19 cellular contexts compared by ENCODE assay signal in genomic region chr4:164890691-164891090, GRCh38. TPM values are rescaled to one million over a fixed set of nuclear protein-coding genes. Genes with fewer than 3 reads are reported as not detected.
DNase-seq lines count a peak whose midpoint lies in the region; ATAC-seq, FAIRE-seq and TF ChIP-seq lines count a peak whose summit lies in the region.
"Had no signal": no experiment of that assay in that cellular context is flagged by ENCODE, and none has a peak within 500 bp of the region (broad histone marks: within the 10 kb centered on the region; RNA-seq: fewer than 3 reads in every experiment).

No MANE protein-coding gene starts in this region.

- ATAC-seq in GM18907 (IDR thresholded peaks at IDR 0.05; ENCODE audit: unreplicated experiment): no peak
- no peak for ATAC-seq in left lung
- ATAC-seq: A549, HCT116 had no signal

- H3K79me2 ChIP-seq in Karpas-422 (ENCODE audit: low read length): no peaks in the 10 kb centered on the region

- no peak overlapping the region for H2AFZ ChIP-seq in Karpas-422 (ENCODE audit: low read length)
- H2AFZ ChIP-seq: GM23248 had no signal

- intact Hi-C loops in left lung (cut with DNase I): no loop called here

- H3K9ac ChIP-seq in Karpas-422 (ENCODE audit: low read length): no peak overlapping the region
- H3K9ac ChIP-seq: BLaER1, GM23248 had no signal

- H3K4me1 ChIP-seq in Karpas-422 (ENCODE audit: low read length): no peaks in the 10 kb centered on the region
- no peaks in the 10 kb centered on the region for H3K4me1 ChIP-seq in left lung
- H3K4me1 ChIP-seq: A549, Caco-2 had no signal

- no peaks in the 10 kb centered on the region for H3K27me3 ChIP-seq in Karpas-422 (ENCODE audit: low read length)
- peaks cover 0 to 5% of the 10 kb centered on the region in 2 donors for H3K27me3 ChIP-seq in left lung
- H3K27me3 ChIP-seq: BLaER1 had no signal

- no peak for TF ChIP-seq CTCF in left lung (IDR thresholded peaks at IDR 0.05)

- no peaks in the 10 kb centered on the region for H3K9me2 ChIP-seq in Karpas-422 (replicated peaks; ENCODE audit: insufficient read depth, low read length)

- H3K4me2 ChIP-seq in Karpas-422 (ENCODE audit: low read depth, low read length, poor library complexity, severe bottlenecking): no peak overlapping the region
- H3K4me2 ChIP-seq: A549, BLaER1 had no signal

- H4K20me1 ChIP-seq in Karpas-422 (ENCODE audit: insufficient read depth, low read depth, low read length): no peaks in the 10 kb centered on the region
- H4K20me1 ChIP-seq: BLaER1 had no signal

- H3K27ac ChIP-seq in Karpas-422 (ENCODE audit: low read length): no peak overlapping the region
- no peak overlapping the region for H3K27ac ChIP-seq in left lung
- H3K27ac ChIP-seq: A549, BLaER1, GM23248 had no signal

- H3K4me3 ChIP-seq in Karpas-422 (ENCODE audit: low read length) (no peak overlapping the region), left lung (no peak overlapping the region)
- H3K4me3 ChIP-seq: A549, BLaER1, GM23248 had no signal

- no peaks in the 10 kb centered on the region for H3K36me3 ChIP-seq in Karpas-422 (ENCODE audit: insufficient read depth, low read length)
- H3K36me3 ChIP-seq in left lung: no peaks in the 10 kb centered on the region
- H3K36me3 ChIP-seq: BLaER1 had no signal

- peak; percentile 83 for FAIRE-seq in GM18507 (lab: Jason Lieb, UNC)
- peak; percentile 88 for FAIRE-seq in GM19239 (lab: Jason Lieb, UNC)
- FAIRE-seq: A549, H54 had no signal

- no peaks in the 10 kb centered on the region for H3K9me3 ChIP-seq in Karpas-422 (ENCODE audit: low read length)
- H3K9me3 ChIP-seq in left lung: no peaks in the 10 kb centered on the region
- H3K9me3 ChIP-seq: A549, BLaER1, Caco-2 had no signal

- DNase-seq in GM18507 (ENCODE audit: extremely low spot score, insufficient read length, low read depth): no peak
- DNase-seq in GM19239 (ENCODE audit: insufficient read length, low spot score): no peak
- DNase-seq in Karpas-422: peak; percentile 39
- peak; percentile 49 for DNase-seq in superior temporal gyrus (ENCODE audit: extremely low spot score)
- DNase-seq in left lung: no peak
- no peak for DNase-seq in T1000 (lab: John Stamatoyannopoulos, UW)
- no peak for DNase-seq in putamen (ENCODE audit: low spot score)
- DNase-seq: Caco-2; CD8-positive, alpha-beta memory T cell; DMS53; GF-D8; GM23248; KG1 had no signal

RNA-seq across cellular contexts. Expression of gene APELA, which starts 13.7 kb away (rescaled TPM):
- not detected in 2 replicates for total RNA-seq in Karpas-422 (2014; rRNA removed; shearing (Covaris generic); ENCODE audit: low replicate concordance)
- total RNA-seq in left lung: under 1 TPM; 0.18 to 0.44 TPM
- total RNA-seq: CD8-positive, alpha-beta memory T cell; GM23248; HT-29 had no signal

Comparison
In these comparisons a context has a peak if more than half of its experiments do, and no peak if none do; other contexts are left out.
1. DNase-seq: peak in Karpas-422 (single experiment) and superior temporal gyrus (single experiment); none in GM18507 (single experiment), GM19239 (single experiment), left lung (0 of 2), T1000 (single experiment) and putamen (single experiment).